ENCODE assay signal across 1 cellular context in genomic region chr19:23285948-23286347, GRCh38.
TF ChIP-seq lines count a peak whose summit lies in the region.

No MANE protein-coding gene starts in this region.

TF ChIP-seq in HepG2, 621 proteins besides CTCF, POLR2A, EP300 and RAD21 (continued from another document):
- no peak for TF ChIP-seq ZNF382 (CRISPR knock-in tag; IDR thresholded peaks at IDR 0.05; ENCODE audit: borderline replicate concordance)
- TF ChIP-seq, protein P1, sequence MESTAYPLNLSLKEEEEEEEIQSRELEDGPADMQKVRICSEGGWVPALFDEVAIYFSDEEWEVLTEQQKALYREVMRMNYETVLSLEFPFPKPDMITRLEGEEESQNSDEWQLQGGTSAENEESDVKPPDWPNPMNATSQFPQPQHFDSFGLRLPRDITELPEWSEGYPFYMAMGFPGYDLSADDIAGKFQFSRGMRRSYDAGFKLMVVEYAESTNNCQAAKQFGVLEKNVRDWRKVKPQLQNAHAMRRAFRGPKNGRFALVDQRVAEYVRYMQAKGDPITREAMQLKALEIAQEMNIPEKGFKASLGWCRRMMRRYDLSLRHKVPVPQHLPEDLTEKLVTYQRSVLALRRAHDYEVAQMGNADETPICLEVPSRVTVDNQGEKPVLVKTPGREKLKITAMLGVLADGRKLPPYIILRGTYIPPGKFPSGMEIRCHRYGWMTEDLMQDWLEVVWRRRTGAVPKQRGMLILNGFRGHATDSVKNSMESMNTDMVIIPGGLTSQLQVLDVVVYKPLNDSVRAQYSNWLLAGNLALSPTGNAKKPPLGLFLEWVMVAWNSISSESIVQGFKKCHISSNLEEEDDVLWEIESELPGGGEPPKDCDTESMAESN (CRISPR knock-in tag; conservative IDR thresholded peaks at IDR 0.05), result no peak
- TF ChIP-seq NPAS2 (CRISPR knock-in tag; IDR thresholded peaks at IDR 0.05; ENCODE audit: borderline replicate concordance), result no peak
- TF ChIP-seq, protein P2, sequence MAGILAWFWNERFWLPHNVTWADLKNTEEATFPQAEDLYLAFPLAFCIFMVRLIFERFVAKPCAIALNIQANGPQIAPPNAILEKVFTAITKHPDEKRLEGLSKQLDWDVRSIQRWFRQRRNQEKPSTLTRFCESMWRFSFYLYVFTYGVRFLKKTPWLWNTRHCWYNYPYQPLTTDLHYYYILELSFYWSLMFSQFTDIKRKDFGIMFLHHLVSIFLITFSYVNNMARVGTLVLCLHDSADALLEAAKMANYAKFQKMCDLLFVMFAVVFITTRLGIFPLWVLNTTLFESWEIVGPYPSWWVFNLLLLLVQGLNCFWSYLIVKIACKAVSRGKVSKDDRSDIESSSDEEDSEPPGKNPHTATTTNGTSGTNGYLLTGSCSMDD (CRISPR knock-in tag; IDR thresholded peaks at IDR 0.05), result no peak
- TF ChIP-seq PRPF4 (IDR thresholded peaks at IDR 0.05; ENCODE audit: low read depth, low read length, poor library complexity, severe bottlenecking), result no peak
- TF ChIP-seq KDM3A (CRISPR knock-in tag; IDR thresholded peaks at IDR 0.05; ENCODE audit: low read depth), result no peak
- TF ChIP-seq REST (IDR thresholded peaks at IDR 0.05; ENCODE audit: borderline replicate concordance in 1 of 2, low read depth in 1 of 2, low read length in 2 of 2), result no peak
